18 cellular contexts compared by ENCODE assay signal in genomic region chr22:20578707-20579106, GRCh38.
DNase-seq lines count a peak whose midpoint lies in the region; ATAC-seq and TF ChIP-seq lines count a peak whose summit lies in the region.
"Had no signal": no experiment of that assay in that cellular context is flagged by ENCODE, and none has a peak within 500 bp of the region (broad histone marks: within the 10 kb centered on the region; RNA-seq: fewer than 3 reads in every experiment).

No MANE protein-coding gene starts in this region.

- no peak for ATAC-seq in natural killer cell
- ATAC-seq in natural killer cell treated with Interleukin-12 subunit alpha and Interleukin-12 subunit beta and Interleukin-15 and Interleukin-18, amount 100 ng/mL, for 72 hours: no peak
- ATAC-seq in central memory CD8-positive, alpha-beta T cell (replicated peaks; ENCODE audit: extremely low read depth, poor library complexity, severe bottlenecking): no peak
- ATAC-seq in GM18517 (IDR thresholded peaks at IDR 0.05; ENCODE audit: unreplicated experiment): no peak
- ATAC-seq in GM18870 (IDR thresholded peaks at IDR 0.05; ENCODE audit: unreplicated experiment): no peak
- ATAC-seq: HepG2, Panc1 had no signal

- no peaks in the 10 kb centered on the region for H3K36me3 Mint-ChIP-seq in natural killer cell
- H3K36me3 Mint-ChIP-seq in natural killer cell treated with Interleukin-12 subunit alpha and Interleukin-12 subunit beta and Interleukin-15 and Interleukin-18, amount 100 ng/mL, for 72 hours: peaks cover 11% of the 10 kb centered on the region
- H3K36me3 Mint-ChIP-seq in central memory CD8-positive, alpha-beta T cell (ENCODE audit: insufficient read depth): peaks cover 55% of the 10 kb centered on the region

- peak overlapping the region; percentile 58 for H3K4me3 Mint-ChIP-seq in natural killer cell
- H3K4me3 Mint-ChIP-seq in natural killer cell treated with Interleukin-12 subunit alpha and Interleukin-12 subunit beta and Interleukin-15 and Interleukin-18, amount 100 ng/mL, for 72 hours: no peak overlapping the region
- H3K4me3 Mint-ChIP-seq in central memory CD8-positive, alpha-beta T cell: no peak overlapping the region
- H3K4me3 Mint-ChIP-seq: HFFc6 had no signal

- H3K27ac ChIP-seq in uterus: no peak overlapping the region

- no peaks in the 10 kb centered on the region for H3K9me3 ChIP-seq in uterus

- peak overlapping the region; percentile 94 to 97 for H3K27ac Mint-ChIP-seq in natural killer cell
- peak overlapping the region in 1 of 2 donors; percentile 18 for H3K27ac Mint-ChIP-seq in natural killer cell treated with Interleukin-12 subunit alpha and Interleukin-12 subunit beta and Interleukin-15 and Interleukin-18, amount 100 ng/mL, for 72 hours
- H3K27ac Mint-ChIP-seq in central memory CD8-positive, alpha-beta T cell (ENCODE audit: low read depth): peak overlapping the region; percentile 77
- H3K27ac Mint-ChIP-seq: HFFc6 had no signal

- TF ChIP-seq POLR2A in uterus (IDR thresholded peaks at IDR 0.05): no peak

- TF ChIP-seq CTCF in natural killer cell (IDR thresholded peaks at IDR 0.05) (no peak), uterus (IDR thresholded peaks at IDR 0.05) (no peak)

- no peaks in the 10 kb centered on the region for H3K36me3 ChIP-seq in uterus

- H3K27me3 Mint-ChIP-seq in natural killer cell (ENCODE audit: low read depth in 2 of 2): no peaks in the 10 kb centered on the region
- H3K27me3 Mint-ChIP-seq in natural killer cell treated with Interleukin-12 subunit alpha and Interleukin-12 subunit beta and Interleukin-15 and Interleukin-18, amount 100 ng/mL, for 72 hours: no peaks in the 10 kb centered on the region
- no peaks in the 10 kb centered on the region for H3K27me3 Mint-ChIP-seq in central memory CD8-positive, alpha-beta T cell

- intact Hi-C loops in natural killer cell (cut with micrococcal nuclease) (no loop called here), uterus (cut with DNase I; ENCODE audit: low total_unique reads) (no loop called here)

- peaks cover 54 to 83% of the 10 kb centered on the region in 2 donors for H3K4me1 Mint-ChIP-seq in natural killer cell
- H3K4me1 Mint-ChIP-seq in natural killer cell treated with Interleukin-12 subunit alpha and Interleukin-12 subunit beta and Interleukin-15 and Interleukin-18, amount 100 ng/mL, for 72 hours (ENCODE audit: low read depth in 2 of 2): peaks cover 39 to 54% of the 10 kb centered on the region in 2 donors
- peaks cover 37% of the 10 kb centered on the region for H3K4me1 Mint-ChIP-seq in central memory CD8-positive, alpha-beta T cell

- H3K27me3 ChIP-seq in uterus: no peaks in the 10 kb centered on the region

- H3K4me3 ChIP-seq in uterus: no peak overlapping the region

- no peaks in the 10 kb centered on the region for H3K4me1 ChIP-seq in uterus

- no peak for DNase-seq in natural killer cell
- no peak for DNase-seq in natural killer cell treated with Interleukin-12 subunit alpha and Interleukin-12 subunit beta and Interleukin-15 and Interleukin-18, amount 100 ng/mL, for 72 hours (ENCODE audit: low spot score)
- no peak for DNase-seq in central memory CD8-positive, alpha-beta T cell (ENCODE audit: low spot score in 2 of 2)
- peak; percentile 87 for DNase-seq in myocyte (ENCODE audit: low read depth)
- no peak for DNase-seq in uterus
- DNase-seq: AML-193, DND-41, GF-D8, GOT3, HFFc6, Kasumi-1, NCI-H1930, NCI-H774, SHP77 treated with DMSO at 0.1 percent for 48 hours had no signal

- no peaks in the 10 kb centered on the region for H3K9me3 Mint-ChIP-seq in natural killer cell
- H3K9me3 Mint-ChIP-seq in natural killer cell treated with Interleukin-12 subunit alpha and Interleukin-12 subunit beta and Interleukin-15 and Interleukin-18, amount 100 ng/mL, for 72 hours: no peaks in the 10 kb centered on the region
- no peaks in the 10 kb centered on the region for H3K9me3 Mint-ChIP-seq in central memory CD8-positive, alpha-beta T cell
- H3K9me3 Mint-ChIP-seq: HFFc6 had no signal
